Comparison of ENCODE assay signal across 8 cellular contexts in the genomic region with DNA sequence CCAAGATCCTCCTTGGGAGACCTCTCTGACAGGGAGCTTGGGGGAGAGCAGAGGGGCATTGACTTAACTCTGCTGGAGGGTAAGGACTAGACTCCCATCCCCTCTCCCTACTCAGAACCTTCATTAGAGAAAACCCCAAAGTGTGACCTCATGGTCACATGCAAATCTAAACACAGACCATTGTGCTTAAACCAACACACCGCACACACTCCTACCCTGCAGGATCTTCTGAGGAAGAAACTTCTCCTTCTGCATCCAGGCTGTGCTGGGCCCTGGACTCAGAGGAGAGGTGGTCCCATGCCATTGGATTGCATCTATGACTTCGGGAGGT. TPM values are rescaled to one million over a fixed set of nuclear protein-coding genes. Genes with fewer than 3 reads are reported as not detected.
A peak's percentile ranks its signal among the peaks of the same experiment; 100 is the strongest.
DNase-seq lines count a peak whose midpoint lies in the region; TF ChIP-seq lines count a peak whose summit lies in the region.

No MANE protein-coding gene starts in this region.

- H3K4me1 Mint-ChIP-seq in Calu3 (ENCODE audit: low read depth, unreplicated experiment) = peaks cover 6% of the 10 kb centered on the region
- H3K4me1 Mint-ChIP-seq in dendritic cell treated with granulocyte-macrophage colony-stimulating factor and Interleukin-4, amounts not matched to agents 40 ng/mL and 50 ng/mL, for 4 days (ENCODE audit: low read depth) = peaks cover 29% of the 10 kb centered on the region
- peaks cover 11% of the 10 kb centered on the region for H3K4me1 Mint-ChIP-seq in osteocyte (ENCODE audit: unreplicated experiment)

- H3K27ac Mint-ChIP-seq in Calu3 (ENCODE audit: unreplicated experiment) = no peak overlapping the region
- H3K27ac Mint-ChIP-seq in dendritic cell treated with granulocyte-macrophage colony-stimulating factor and Interleukin-4, amounts not matched to agents 40 ng/mL and 50 ng/mL, for 4 days = peak overlapping the region; percentile 90
- H3K27ac Mint-ChIP-seq in osteocyte (ENCODE audit: unreplicated experiment) = no peak overlapping the region

- no peaks in the 10 kb centered on the region for H3K27me3 Mint-ChIP-seq in Calu3 (ENCODE audit: unreplicated experiment)
- no peaks in the 10 kb centered on the region for H3K27me3 Mint-ChIP-seq in dendritic cell treated with granulocyte-macrophage colony-stimulating factor and Interleukin-4, amounts not matched to agents 40 ng/mL and 50 ng/mL, for 4 days
- H3K27me3 Mint-ChIP-seq in osteocyte (ENCODE audit: unreplicated experiment) = peaks cover 3% of the 10 kb centered on the region

- no peak for DNase-seq in Calu3
- peak; percentile 40 for DNase-seq in NAMALWA (ENCODE audit: low spot score)
- no peak for DNase-seq in osteocyte (ENCODE audit: extremely low spot score, unreplicated experiment)
- DNase-seq in activated gamma-delta T cell (lab: John Stamatoyannopoulos, UW) = no peak
- no peak for DNase-seq in activated CD4-positive, alpha-beta T cell treated with anti-CD3 and anti-CD28 coated beads, Interleukin-2, amount 50 U/mL, for 1 hour
- DNase-seq in stimulated activated naive CD4-positive, alpha-beta T cell (lab: John Stamatoyannopoulos, UW) = no peak
- DNase-seq in HT-29 (ENCODE audit: low spot score) = no peak

- H3K9me3 Mint-ChIP-seq in Calu3 (ENCODE audit: low read depth, unreplicated experiment) = no peaks in the 10 kb centered on the region
- no peaks in the 10 kb centered on the region for H3K9me3 Mint-ChIP-seq in dendritic cell treated with granulocyte-macrophage colony-stimulating factor and Interleukin-4, amounts not matched to agents 40 ng/mL and 50 ng/mL, for 4 days
- H3K9me3 Mint-ChIP-seq in osteocyte (ENCODE audit: unreplicated experiment) = no peaks in the 10 kb centered on the region

- no peak for TF ChIP-seq CTCF in Calu3 (IDR thresholded peaks at IDR 0.05; ENCODE audit: unreplicated experiment)
- no peak for TF ChIP-seq CTCF in osteocyte (IDR thresholded peaks at IDR 0.05)

- H3K4me3 Mint-ChIP-seq in Calu3 (ENCODE audit: low read depth, unreplicated experiment) (peak overlapping the region; percentile 96), osteocyte (ENCODE audit: unreplicated experiment) (peak overlapping the region; percentile 78)
- H3K4me3 Mint-ChIP-seq in dendritic cell treated with granulocyte-macrophage colony-stimulating factor and Interleukin-4, amounts not matched to agents 40 ng/mL and 50 ng/mL, for 4 days = peak overlapping the region; percentile 85

- intact Hi-C loops in Calu3 (cut with micrococcal nuclease; ENCODE audit: unreplicated experiment) = no loop called here
- intact Hi-C loops in dendritic cell treated with granulocyte-macrophage colony-stimulating factor and Interleukin-4, amounts not matched to agents 40 ng/mL and 50 ng/mL, for 4 days (cut with micrococcal nuclease) = no loop called here

- no TSS peak for BruUV-seq in Calu3 (replicated peaks; lab: Mats Ljungman, UMichigan)

- CTCF ChIA-PET in Calu3 (lab: Charles Lee) = interaction anchor here (0.9 to 1.2 kb wide), 2 partner anchors 17 to 90 kb away, joined by 3 to 8 read pairs; a partner anchor contains a TSS

- H3K36me3 Mint-ChIP-seq in Calu3 (ENCODE audit: insufficient read depth, unreplicated experiment) (peaks cover 17% of the 10 kb centered on the region), osteocyte (ENCODE audit: unreplicated experiment) (peaks cover 5% of the 10 kb centered on the region)
- peaks cover 17% of the 10 kb centered on the region for H3K36me3 Mint-ChIP-seq in dendritic cell treated with granulocyte-macrophage colony-stimulating factor and Interleukin-4, amounts not matched to agents 40 ng/mL and 50 ng/mL, for 4 days (ENCODE audit: low read depth)

RNA-seq across cellular contexts. Expression of a gene that starts 0.8 kb away (rescaled TPM):
- 4.6 and 5.8 TPM in 2 replicates for total RNA-seq in Calu3 (2022)
- total RNA-seq in osteocyte = 9.4 and 9.5 TPM in 2 replicates
- total RNA-seq in HT-29 (2014; rRNA removed; shearing (Covaris generic)) = 4.6 and 6.7 TPM in 2 replicates

RNA-seq across cellular contexts. Expression of a gene that starts 8.4 kb away (rescaled TPM):
- not detected in 2 replicates for total RNA-seq in Calu3 (2022)
- not detected in 2 replicates for total RNA-seq in osteocyte
- not detected in 2 replicates for total RNA-seq in HT-29 (2014; rRNA removed; shearing (Covaris generic))

RNA-seq across cellular contexts. Expression of a gene that starts 17.0 kb away (rescaled TPM):
- 20.3 and 25.8 TPM in 2 replicates for total RNA-seq in Calu3 (2022)
- 18.5 and 32.7 TPM in 2 replicates for total RNA-seq in osteocyte
- total RNA-seq in HT-29 (2014; rRNA removed; shearing (Covaris generic)) = not detected in 2 replicates

Comparison
In these comparisons a context has a peak if more than half of its experiments do, and no peak if none do; other contexts are left out.
1. RNA of a gene that starts 17.0 kb away (total RNA-seq): 20.3 to 25.8 TPM in Calu3 and 18.5 to 32.7 TPM in osteocyte; not detected in HT-29; every median in the first group is over 10 times any median in the second.
2. Peak in every context shown above with its lines, with median percentiles within 50 percentile points of each other: H3K4me3 Mint-ChIP-seq.